ENCODE assay signal across 9 cellular contexts in the genomic region with DNA sequence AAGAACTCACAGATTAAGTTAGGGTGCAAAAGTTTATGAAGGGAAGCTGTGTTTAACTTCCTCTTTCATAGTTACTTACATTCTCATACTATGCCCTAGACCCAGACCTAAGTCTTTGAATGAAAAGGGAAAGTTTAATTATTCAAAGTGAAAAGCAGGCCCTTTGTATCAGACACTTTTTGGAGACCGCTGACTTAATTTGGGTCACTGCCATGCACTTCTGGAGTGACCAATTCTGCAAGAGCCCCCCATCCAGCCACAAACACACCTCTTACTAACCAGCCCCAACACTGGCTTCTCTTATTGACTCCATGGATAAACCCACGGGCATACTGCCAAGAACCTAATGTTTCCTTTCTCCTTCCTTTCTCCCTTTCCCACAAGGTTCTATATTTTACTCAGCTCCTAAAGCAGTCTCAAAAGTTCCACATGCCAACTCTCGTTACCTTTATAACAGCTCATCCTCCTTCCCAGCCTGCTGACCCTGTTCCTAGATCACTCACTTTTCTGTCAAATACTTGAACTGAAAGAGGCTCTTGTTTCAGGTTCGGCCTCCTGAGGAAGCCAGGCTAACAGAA. TPM values are rescaled to one million over a fixed set of nuclear protein-coding genes. Genes with fewer than 3 reads are reported as not detected.
DNase-seq lines count a peak whose midpoint lies in the region; ATAC-seq and TF ChIP-seq lines count a peak whose summit lies in the region.
"Had no signal": no experiment of that assay in that cellular context is flagged by ENCODE, and none has a peak within 500 bp of the region (broad histone marks: within the 10 kb centered on the region; RNA-seq: fewer than 3 reads in every experiment).

No MANE protein-coding gene starts in this region.

- CTCF ChIA-PET in SK-N-SH (lab: Yijun Ruan, JAX) (interaction anchor here (1.2 kb wide), 1 partner anchor 34 kb away, joined by 3 read pairs; a partner anchor contains a TSS), HEK293T (lab: Yijun Ruan, JAX) (no interaction called here)

- POLR2A ChIA-PET in SK-N-SH (lab: Yijun Ruan, JAX) (interaction anchor here (0.7 kb wide), 1 partner anchor 8 kb away, joined by 3 read pairs; no protein-coding TSS in a partner anchor), HEK293T (lab: Yijun Ruan, JAX) (no interaction called here)

- H3K4me1 ChIP-seq in ACC112 (ENCODE audit: control insufficient read depth, insufficient read depth, low read length, unreplicated experiment) (peaks cover 31% of the 10 kb centered on the region), SK-N-SH (ENCODE audit: control insufficient read depth in 1 of 2, insufficient read depth in 2 of 2, low read depth in 1 of 2, low read length in 1 of 2) (peaks cover 0 to 10% of the 10 kb centered on the region in 2 experiments; a peak in 2 of 4 replicates), right lobe of liver (no peaks in the 10 kb centered on the region)

- DNase-seq in SK-N-SH (no peak), right lobe of liver (no peak), HEK293T (ENCODE audit: extremely low spot score) (no peak), kidney glomerular epithelial cell (lab: John Stamatoyannopoulos, UW) (no peak)
- no peak for DNase-seq in activated CD8-positive, alpha-beta memory T cell treated with anti-CD3 and anti-CD28 coated beads for 24 hours

- TF ChIP-seq POLR2A in right lobe of liver (IDR thresholded peaks at IDR 0.05): no peak

- TF ChIP-seq RAD21 in SK-N-SH (IDR thresholded peaks at IDR 0.05; ENCODE audit: low read length): no peak

- H3K27me3 ChIP-seq in ACC112 (ENCODE audit: insufficient read depth, low read length): no peaks in the 10 kb centered on the region
- no peaks in the 10 kb centered on the region for H3K27me3 ChIP-seq in SK-N-SH (ENCODE audit: insufficient read depth)
- no peaks in the 10 kb centered on the region for H3K27me3 ChIP-seq in right lobe of liver
- H3K27me3 ChIP-seq: body of pancreas had no signal

- H3K9me3 ChIP-seq in SK-N-SH (no peaks in the 10 kb centered on the region), right lobe of liver (no peaks in the 10 kb centered on the region)
- H3K9me3 ChIP-seq: body of pancreas had no signal

- ATAC-seq in GM18520 (IDR thresholded peaks at IDR 0.05; ENCODE audit: unreplicated experiment) (peak; percentile 77), HG02938 (IDR thresholded peaks at IDR 0.05; ENCODE audit: unreplicated experiment) (peak; percentile 82), right lobe of liver (peak in 3 of 4 donors; percentile 18 to 55 (median 47))
- ATAC-seq: body of pancreas had no signal

- no peak overlapping the region for H2AFZ ChIP-seq in ACC112 (ENCODE audit: low read length, unreplicated experiment)
- H2AFZ ChIP-seq in SK-N-SH (ENCODE audit: low read depth): no peak overlapping the region

- 82% methylated on average over 4 of the region's 4 CpGs for WGBS in SK-N-SH (ENCODE audit: low lambda C conversion rate)
- WGBS in right lobe of liver (ENCODE audit: insufficient coverage, low coverage, low lambda C conversion rate, missing lambda C conversion rate): 36% methylated on average over 3 of the region's 4 CpGs

- no peak for TF ChIP-seq EP300 in SK-N-SH (IDR thresholded peaks at IDR 0.05; ENCODE audit: borderline replicate concordance in 1 of 2, low read depth in 1 of 2, low read length in 1 of 2)

- H3K4me3 ChIP-seq in ACC112 (ENCODE audit: low read depth, low read length): no peak overlapping the region
- H3K4me3 ChIP-seq in SK-N-SH (ENCODE audit: low read depth in 2 of 2, low read length in 1 of 2): no peak overlapping the region
- no peak overlapping the region for H3K4me3 ChIP-seq in right lobe of liver
- H3K4me3 ChIP-seq: body of pancreas had no signal

- H3K36me3 ChIP-seq in ACC112 (ENCODE audit: insufficient read depth, low read length) (peaks cover 24% of the 10 kb centered on the region), SK-N-SH (replicated peaks in 1 of 2; ENCODE audit: control insufficient read depth in 1 of 2, insufficient read depth in 2 of 2, low read length in 1 of 2) (peaks cover 34 to 53% of the 10 kb centered on the region in 2 experiments), right lobe of liver (peaks cover 0 to 6% (median 3%) of the 10 kb centered on the region in 4 donors)

- H4K20me1 ChIP-seq in SK-N-SH (ENCODE audit: insufficient read depth): no peaks in the 10 kb centered on the region

- no peaks in the 10 kb centered on the region for H3K9me2 ChIP-seq in SK-N-SH

- no peak overlapping the region for H3K9ac ChIP-seq in SK-N-SH

- intact Hi-C loops in right lobe of liver (cut with DNase I): no loop called here

- peaks cover 31% of the 10 kb centered on the region for H3F3A ChIP-seq in SK-N-SH (replicated peaks; ENCODE audit: insufficient read depth)

- H3K27ac ChIP-seq in ACC112 (ENCODE audit: low read depth, low read length) (peak overlapping the region; percentile 18; the same call in 1 of the 2 replicates), SK-N-SH (ENCODE audit: low read depth in 2 of 2, low read length in 1 of 2) (peak overlapping the region; percentile 1 to 73; a peak in 2 of 4 replicates), right lobe of liver (no peak overlapping the region)
- H3K27ac ChIP-seq: body of pancreas had no signal

- TF ChIP-seq CTCF in SK-N-SH (IDR thresholded peaks at IDR 0.05): no peak
- TF ChIP-seq CTCF in right lobe of liver (IDR thresholded peaks at IDR 0.05): no peak

- H3K79me2 ChIP-seq in ACC112 (ENCODE audit: control insufficient read depth, insufficient read depth, low read length, unreplicated experiment): no peaks in the 10 kb centered on the region
- no peaks in the 10 kb centered on the region; the same call in 1 of the 2 replicates for H3K79me2 ChIP-seq in SK-N-SH (ENCODE audit: insufficient read depth)

- H3K4me2 ChIP-seq in SK-N-SH: no peak overlapping the region

TF ChIP-seq in SK-N-SH, 30 proteins besides CTCF, POLR2A, EP300 and RAD21:
- TF ChIP-seq NFIC (IDR thresholded peaks at IDR 0.05; ENCODE audit: borderline replicate concordance) (peak; percentile 24; the same call in 1 of the 2 replicates), TAF1 (IDR thresholded peaks at IDR 0.05; ENCODE audit: borderline replicate concordance, low read depth, low read length) (no peak), MXI1 (IDR thresholded peaks at IDR 0.05; ENCODE audit: low read depth, low read length) (no peak), POLR2AphosphoS5 (IDR thresholded peaks at IDR 0.05; ENCODE audit: low read depth, low read length) (no peak)
- TF ChIP-seq, protein P1, sequence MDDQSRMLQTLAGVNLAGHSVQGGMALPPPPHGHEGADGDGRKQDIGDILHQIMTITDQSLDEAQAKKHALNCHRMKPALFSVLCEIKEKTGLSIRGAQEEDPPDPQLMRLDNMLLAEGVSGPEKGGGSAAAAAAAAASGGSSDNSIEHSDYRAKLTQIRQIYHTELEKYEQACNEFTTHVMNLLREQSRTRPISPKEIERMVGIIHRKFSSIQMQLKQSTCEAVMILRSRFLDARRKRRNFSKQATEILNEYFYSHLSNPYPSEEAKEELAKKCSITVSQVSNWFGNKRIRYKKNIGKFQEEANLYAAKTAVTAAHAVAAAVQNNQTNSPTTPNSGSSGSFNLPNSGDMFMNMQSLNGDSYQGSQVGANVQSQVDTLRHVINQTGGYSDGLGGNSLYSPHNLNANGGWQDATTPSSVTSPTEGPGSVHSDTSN (IDR thresholded peaks at IDR 0.05): peak; percentile 53

TF ChIP-seq in HEK293T, 16 proteins besides CTCF, POLR2A, EP300 and RAD21:
- TF ChIP-seq L3MBTL2 (conservative IDR thresholded peaks at IDR 0.05): no peak
- TF ChIP-seq, protein P2, sequence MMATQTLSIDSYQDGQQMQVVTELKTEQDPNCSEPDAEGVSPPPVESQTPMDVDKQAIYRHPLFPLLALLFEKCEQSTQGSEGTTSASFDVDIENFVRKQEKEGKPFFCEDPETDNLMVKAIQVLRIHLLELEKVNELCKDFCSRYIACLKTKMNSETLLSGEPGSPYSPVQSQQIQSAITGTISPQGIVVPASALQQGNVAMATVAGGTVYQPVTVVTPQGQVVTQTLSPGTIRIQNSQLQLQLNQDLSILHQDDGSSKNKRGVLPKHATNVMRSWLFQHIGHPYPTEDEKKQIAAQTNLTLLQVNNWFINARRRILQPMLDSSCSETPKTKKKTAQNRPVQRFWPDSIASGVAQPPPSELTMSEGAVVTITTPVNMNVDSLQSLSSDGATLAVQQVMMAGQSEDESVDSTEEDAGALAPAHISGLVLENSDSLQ (IDR thresholded peaks at IDR 0.05): no peak
- TF ChIP-seq ELF4 (IDR thresholded peaks at IDR 0.05): no peak
- no peak for TF ChIP-seq FOXA1 (IDR thresholded peaks at IDR 0.05)
- no peak for TF ChIP-seq LEF1 (IDR thresholded peaks at IDR 0.05; ENCODE audit: borderline replicate concordance)

RNA-seq across cellular contexts. Expression of a gene that starts 34.5 kb away (rescaled TPM):
- polyA plus RNA-seq in SK-N-SH (2012; rRNA removed): 48.3 and 51.8 TPM in 2 replicates
- polyA plus RNA-seq in SK-N-SH (2012; cell fraction: cytosol; rRNA removed): 58.9 and 60.9 TPM in 2 replicates
- polyA plus RNA-seq in SK-N-SH (2012; cell fraction: nucleus; rRNA removed): 36.8 and 70.0 TPM in 2 replicates
- 10 to 100 TPM; 14.4 to 57.7 (median 28.9) TPM for total RNA-seq in right lobe of liver

RNA-seq across cellular contexts. Expression of a gene that starts 34.6 kb away (rescaled TPM):
- 19.1 and 24.3 TPM in 2 replicates for polyA plus RNA-seq in SK-N-SH (2012; rRNA removed)
- polyA plus RNA-seq in SK-N-SH (2012; cell fraction: cytosol; rRNA removed): 29.3 and 37.9 TPM in 2 replicates
- 9.6 and 16.7 TPM in 2 replicates for polyA plus RNA-seq in SK-N-SH (2012; cell fraction: nucleus; rRNA removed)
- total RNA-seq in right lobe of liver: 10 to 100 TPM in 1 of 6 experiments, 1 to 10 TPM in 5; 6.0 to 13.0 (median 8.3) TPM

RNA-seq across cellular contexts. Expression of a gene that starts 47.8 kb away (rescaled TPM):
- 8.5 and 11.6 TPM in 2 replicates for polyA plus RNA-seq in SK-N-SH (2012; rRNA removed)
- 12.0 and 13.9 TPM in 2 replicates for polyA plus RNA-seq in SK-N-SH (2012; cell fraction: cytosol; rRNA removed)
- 8.4 and 16.6 TPM in 2 replicates for polyA plus RNA-seq in SK-N-SH (2012; cell fraction: nucleus; rRNA removed)
- 10 to 100 TPM; 13.8 to 25.6 (median 20.2) TPM for total RNA-seq in right lobe of liver

Comparison
In these comparisons a context has a peak if more than half of its experiments do, and no peak if none do; other contexts are left out.
1. H3K27ac ChIP-seq: peak in ACC112 (single experiment) and SK-N-SH (2 of 2); none in right lobe of liver (0 of 3).
2. Peak in every context shown above with its lines, with median percentiles within 50 percentile points of each other: ATAC-seq.